2 cellular contexts compared by ENCODE assay signal in genomic region chr1:24062221-24062620, GRCh38.
TF ChIP-seq lines count a peak whose summit lies in the region.

No MANE protein-coding gene starts in this region.

TF ChIP-seq in HepG2, 621 proteins besides CTCF, POLR2A, EP300 and RAD21:
- TF ChIP-seq ZFP90 (CRISPR knock-in tag; IDR thresholded peaks at IDR 0.05; ENCODE audit: borderline replicate concordance) (peak; percentile 88; the same call in 1 of the 2 replicates), ZNF30 (CRISPR knock-in tag; IDR thresholded peaks at IDR 0.05) (no peak)
TF ChIP-seq in HepG2: peak in this region for 1.

TF ChIP-seq in K562, 482 proteins besides CTCF, POLR2A, EP300 and RAD21:
- TF ChIP-seq ZNF224 (CRISPR knock-in tag; IDR thresholded peaks at IDR 0.05) (no peak), NFIX (CRISPR knock-in tag; IDR thresholded peaks at IDR 0.05; ENCODE audit: low read depth) (no peak), ZNF76 (CRISPR knock-in tag; IDR thresholded peaks at IDR 0.05; ENCODE audit: borderline replicate concordance) (no peak), ARID4B (CRISPR knock-in tag; IDR thresholded peaks at IDR 0.05) (no peak), MTA3 (IDR thresholded peaks at IDR 0.05; ENCODE audit: borderline replicate concordance) (no peak), NR2C1 (IDR thresholded peaks at IDR 0.05) (no peak), NR2C1 (tag; IDR thresholded peaks at IDR 0.05) (no peak), ZNF24 (IDR thresholded peaks at IDR 0.05) (peak; percentile 69; the same call in 1 of the 2 replicates)
